ENCODE assay signal across 11 cellular contexts in genomic region chr10:124654686-124655085, GRCh38.
DNase-seq lines count a peak whose midpoint lies in the region; ATAC-seq, FAIRE-seq and TF ChIP-seq lines count a peak whose summit lies in the region.
"Had no signal": no experiment of that assay in that cellular context is flagged by ENCODE, and none has a peak within 500 bp of the region (broad histone marks: within the 10 kb centered on the region; RNA-seq: fewer than 3 reads in every experiment).

No MANE protein-coding gene starts in this region.

- no peak overlapping the region for H3K4me3 Mint-ChIP-seq in Calu3 (ENCODE audit: low read depth, unreplicated experiment)

- no peaks in the 10 kb centered on the region for H3K4me1 Mint-ChIP-seq in Calu3 (ENCODE audit: low read depth, unreplicated experiment)

- H3K27me3 ChIP-seq in GM23248 (replicated peaks; ENCODE audit: insufficient read depth): no peaks in the 10 kb centered on the region
- H3K27me3 ChIP-seq in ascending aorta: no peaks in the 10 kb centered on the region
- H3K27me3 ChIP-seq: SJCRH30 had no signal

- DNase-seq in GM23248 (no peak), ascending aorta (ENCODE audit: low spot score in 2 of 2) (no peak), kidney (no peak), Calu3 (no peak), DMS153 (lab: John Stamatoyannopoulos, UW) (no peak)
- peak; percentile 6 for DNase-seq in stimulated activated naive CD4-positive, alpha-beta T cell treated with Interleukin-2 at 50 U/mL for 16 hours (lab: John Stamatoyannopoulos, UW)
- no peak for DNase-seq in central memory CD4-positive, alpha-beta T cell
- DNase-seq: amniotic stem cell, NCI-H526, SJCRH30 had no signal

- H3K9me3 Mint-ChIP-seq in Calu3 (ENCODE audit: low read depth, unreplicated experiment): no peaks in the 10 kb centered on the region

- no peaks in the 10 kb centered on the region for H3K9me2 ChIP-seq in GM23248 (ENCODE audit: insufficient read depth)

- H3K36me3 ChIP-seq in GM23248 (ENCODE audit: low read depth) (no peaks in the 10 kb centered on the region), ascending aorta (no peaks in the 10 kb centered on the region), kidney (ENCODE audit: control insufficient read depth in 1 of 2, insufficient read depth in 2 of 2, low read length in 2 of 2) (peaks cover 0 to 4% of the 10 kb centered on the region in 2 donors)
- H3K36me3 ChIP-seq: SJCRH30 had no signal

- no peaks in the 10 kb centered on the region for H3F3A ChIP-seq in GM23248 (ENCODE audit: insufficient read depth)

- no peaks in the 10 kb centered on the region for H3K36me3 Mint-ChIP-seq in Calu3 (ENCODE audit: insufficient read depth, unreplicated experiment)

- no peak overlapping the region for H3K4me2 ChIP-seq in GM23248 (ENCODE audit: unreplicated experiment)

- CTCF ChIA-PET in Calu3 (lab: Charles Lee): no interaction called here

- no peaks in the 10 kb centered on the region for H3K27me3 Mint-ChIP-seq in Calu3 (ENCODE audit: unreplicated experiment)

- FAIRE-seq in kidney (lab: Jason Lieb, UNC): no peak

- no peak overlapping the region for H3K27ac Mint-ChIP-seq in Calu3 (ENCODE audit: unreplicated experiment)

- no peaks in the 10 kb centered on the region for H4K20me1 ChIP-seq in GM23248 (ENCODE audit: insufficient read depth)

- no peak overlapping the region for H3K9ac ChIP-seq in GM23248
- H3K9ac ChIP-seq in kidney (ENCODE audit: low read length in 2 of 2): no peak overlapping the region

- no peaks in the 10 kb centered on the region for H3K79me2 ChIP-seq in GM23248 (ENCODE audit: insufficient read depth)

- 77 to 78% methylated on average over 7 of the region's 7 CpGs for WGBS in GM23248 (ENCODE audit: low coverage in 1 of 2, low lambda C conversion rate in 2 of 2, missing lambda C conversion rate in 2 of 2), 2 experiments

- no peak for TF ChIP-seq CTCF in ascending aorta (IDR thresholded peaks at IDR 0.05)
- no peak for TF ChIP-seq CTCF in kidney (IDR thresholded peaks at IDR 0.05; ENCODE audit: borderline replicate concordance, extremely low read depth, insufficient read depth)
- TF ChIP-seq CTCF in Calu3 (IDR thresholded peaks at IDR 0.05; ENCODE audit: unreplicated experiment): no peak

- 0 out of 2 replicates have a peak overlapping the region, but pooled peaks have one; percentile 15 for H3K27ac ChIP-seq in GM23248
- H3K27ac ChIP-seq in ascending aorta: peak overlapping the region; percentile 20 to 43
- H3K27ac ChIP-seq in kidney (ENCODE audit: low read depth in 2 of 2, low read length in 2 of 2): peak overlapping the region; percentile 38 to 68
- H3K27ac ChIP-seq: SJCRH30 had no signal

- H3K9me3 ChIP-seq in GM23248 (ENCODE audit: low read depth) (no peaks in the 10 kb centered on the region), ascending aorta (no peaks in the 10 kb centered on the region), kidney (ENCODE audit: control insufficient read depth in 1 of 2, low read length in 2 of 2) (no peaks in the 10 kb centered on the region)
- H3K9me3 ChIP-seq: SJCRH30 had no signal

- H2AFZ ChIP-seq in GM23248: no peak overlapping the region

- in situ Hi-C loops in GM23248 (cut with MboI): no loop called here

- intact Hi-C loops in ascending aorta (cut with DNase I) (no loop called here), kidney (cut with DNase I) (no loop called here), Calu3 (cut with micrococcal nuclease; ENCODE audit: unreplicated experiment) (no loop called here)

- H3K4me1 ChIP-seq in GM23248 (ENCODE audit: insufficient read depth): no peaks in the 10 kb centered on the region
- peaks cover 0 to 2% of the 10 kb centered on the region in 2 donors for H3K4me1 ChIP-seq in ascending aorta
- peaks cover 10 to 31% of the 10 kb centered on the region in 2 donors for H3K4me1 ChIP-seq in kidney (ENCODE audit: control insufficient read depth in 1 of 2, insufficient read depth in 1 of 2, low read depth in 1 of 2, low read length in 2 of 2)

- ATAC-seq in HG02884 (IDR thresholded peaks at IDR 0.05; ENCODE audit: unreplicated experiment): no peak

- H3K4me3 ChIP-seq in GM23248: no peak overlapping the region
- no peak overlapping the region for H3K4me3 ChIP-seq in ascending aorta
- no peak overlapping the region for H3K4me3 ChIP-seq in kidney (ENCODE audit: low read length in 2 of 2)
- H3K4me3 ChIP-seq: SJCRH30 had no signal

- no TSS peak for BruUV-seq in Calu3 (replicated peaks; lab: Mats Ljungman, UMichigan)
